ENCODE assay signal across 1 cellular context in the genomic region with DNA sequence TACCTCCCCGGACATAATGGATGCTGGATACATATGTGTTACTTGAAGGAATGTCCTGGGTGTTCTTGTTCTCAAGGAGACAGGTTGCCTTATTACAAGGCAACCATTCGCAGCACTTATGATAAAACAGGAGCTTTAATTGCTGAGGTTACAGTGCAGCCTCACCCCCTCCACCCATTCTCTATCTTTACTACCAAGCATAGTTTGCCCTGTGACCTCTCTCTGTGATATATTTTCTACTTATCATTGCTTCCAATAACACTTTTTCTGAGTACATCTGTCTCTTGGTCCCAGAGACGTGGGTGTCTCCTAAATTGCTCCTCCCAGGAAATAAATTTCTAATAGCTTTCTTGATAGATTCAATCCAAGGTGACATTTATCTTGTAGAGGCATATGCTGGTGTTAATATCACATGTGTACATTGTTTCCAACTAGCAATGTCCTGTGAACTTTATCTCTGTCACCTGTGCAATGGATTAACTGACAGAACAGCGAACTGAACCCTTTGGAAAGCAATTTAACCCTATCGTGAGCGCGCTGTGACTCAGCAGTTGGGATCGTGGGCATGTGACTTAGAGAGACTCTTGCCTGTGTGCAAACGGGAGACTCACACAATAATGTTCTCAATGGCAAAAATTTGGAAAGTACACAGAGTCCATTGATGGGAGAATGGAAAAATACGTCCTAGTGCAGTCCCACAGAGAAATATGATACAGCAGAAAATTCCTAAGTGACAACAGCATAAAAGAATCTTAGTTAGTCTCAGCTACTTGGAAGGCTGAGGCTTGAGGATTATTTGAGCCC.
A peak's percentile ranks its signal among the peaks of the same experiment; 100 is the strongest.
TF ChIP-seq lines count a peak whose summit lies in the region.

No MANE protein-coding gene starts in this region.

TF ChIP-seq in H1, 55 proteins besides CTCF, POLR2A, EP300 and RAD21:
- TF ChIP-seq BRCA1 (IDR thresholded peaks at IDR 0.05; ENCODE audit: low read depth, low read length) (no peak), JUN (IDR thresholded peaks at IDR 0.05; ENCODE audit: low read depth, low read length) (no peak), MAFK (IDR thresholded peaks at IDR 0.05; ENCODE audit: low read depth, low read length) (peak; percentile 22; the same call in 1 of the 2 replicates)
